Comparison of ENCODE assay signal across 8 cellular contexts in the genomic region with DNA sequence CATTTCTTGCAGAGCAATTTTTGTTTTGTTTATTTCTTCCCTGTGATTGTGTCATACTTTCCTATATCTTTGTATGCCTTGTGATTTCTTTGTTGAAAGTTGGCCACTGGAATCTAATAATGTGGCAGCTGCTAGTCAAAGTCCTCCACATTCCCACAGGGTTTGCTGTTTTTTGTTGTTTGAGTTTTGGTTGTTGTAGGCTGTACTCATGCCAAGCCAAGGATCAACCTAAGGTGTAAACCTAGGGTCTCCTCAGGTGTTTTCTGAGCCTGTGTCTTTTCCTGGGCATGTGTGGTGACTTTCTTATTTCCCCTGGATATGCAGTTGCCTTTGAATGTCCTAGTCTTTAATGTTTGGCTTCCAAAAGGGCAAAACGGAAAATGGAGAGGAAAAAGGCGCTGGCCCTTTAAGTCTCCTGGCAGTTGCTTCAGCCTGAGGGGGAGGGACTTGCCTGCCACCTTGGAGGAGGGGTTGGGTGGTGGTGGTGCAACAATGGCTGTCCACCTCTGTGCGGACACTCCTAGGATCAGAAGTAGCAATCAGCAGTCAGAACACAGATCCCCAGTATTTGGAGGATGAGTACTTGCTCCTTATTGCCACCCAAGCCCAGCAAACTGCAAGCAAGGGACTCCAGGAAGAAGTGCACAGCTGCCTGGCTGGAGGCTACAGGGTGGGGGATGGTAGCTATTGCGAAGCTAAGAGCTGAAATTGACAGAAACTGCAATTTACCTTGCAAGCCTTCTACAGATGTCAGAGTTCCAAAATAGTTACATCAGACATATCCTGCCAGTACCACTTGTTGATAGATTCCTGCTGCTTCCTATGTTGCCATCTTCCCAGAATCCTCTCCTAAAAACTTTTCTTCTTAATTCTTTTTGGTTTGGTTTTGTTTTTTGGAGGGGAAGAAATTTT. TPM values are rescaled to one million over a fixed set of nuclear protein-coding genes. Genes with fewer than 3 reads are reported as not detected.
A peak's percentile ranks its signal among the peaks of the same experiment; 100 is the strongest.
DNase-seq lines count a peak whose midpoint lies in the region; ATAC-seq, FAIRE-seq and TF ChIP-seq lines count a peak whose summit lies in the region.

No MANE protein-coding gene starts in this region.

- 4% methylated on average over 4 of the region's 4 CpGs for WGBS in A549 (ENCODE audit: missing lambda C conversion rate)

- peaks cover 14% of the 10 kb centered on the region; the same call in 2 of the 3 replicates for H3K4me1 ChIP-seq in A549
- H3K4me1 ChIP-seq in HCT116 (ENCODE audit: control insufficient read depth in 1 of 2, insufficient read depth in 2 of 2, low read length in 2 of 2), result peaks cover 46 to 61% of the 10 kb centered on the region in 2 experiments

- CTCF ChIA-PET in A549 (lab: Yijun Ruan, JAX), result interaction anchor here (1.0 kb wide), 1 partner anchor 169 kb away, joined by 3 read pairs; no protein-coding TSS in a partner anchor
- CTCF ChIA-PET in HCT116 (lab: Charles Lee), result interaction anchor here (1.0 to 1.6 kb wide), 3 partner anchors 78 to 210 kb away, joined by 3 to 4 read pairs (median 3); no protein-coding TSS in a partner anchor

- TF ChIP-seq EP300 in A549 (IDR thresholded peaks at IDR 0.05), result no peak

- BruUV-seq in HCT116 (replicated peaks; lab: Mats Ljungman, UMichigan), result no TSS peak

- H4K20me1 ChIP-seq in HCT116 (ENCODE audit: insufficient read depth), result no peaks in the 10 kb centered on the region

- no peaks in the 10 kb centered on the region for H3K79me2 ChIP-seq in HCT116 (ENCODE audit: insufficient read depth, low read length)

- H3K4me3 ChIP-seq in A549 (peak overlapping the region; percentile 39), HCT116 (replicated peaks in 1 of 2; ENCODE audit: low read depth in 1 of 2, low read length in 2 of 2) (peak overlapping the region; percentile 50 to 65), fibroblast of mammary gland (ENCODE audit: control insufficient read depth, low read depth, low read length) (peak overlapping the region; percentile 30), retinal pigment epithelial cell (ENCODE audit: low read length) (peak overlapping the region; percentile 55)

- ATAC-seq in A549 (peak; percentile 97 to 98), HCT116 (peak; percentile 88), GM21381 (IDR thresholded peaks at IDR 0.05; ENCODE audit: unreplicated experiment) (no peak), GM21515 (IDR thresholded peaks at IDR 0.05; ENCODE audit: unreplicated experiment) (no peak), GM19467 (IDR thresholded peaks at IDR 0.05; ENCODE audit: unreplicated experiment) (no peak)

- H3K9me3 ChIP-seq in A549 (peaks cover 7% of the 10 kb centered on the region; the same call in 1 of the 3 replicates), HCT116 (ENCODE audit: control insufficient read depth in 1 of 2, insufficient read depth in 1 of 2, low read depth in 1 of 2, low read length in 2 of 2) (no peaks in the 10 kb centered on the region)

- DNase-seq in A549 (ENCODE audit: low read depth in 1 of 2, low spot score in 1 of 2) (peak; percentile 66 to 80), HCT116 (ENCODE audit: low read depth, low spot score) (peak; percentile 67), OCI-M2 (lab: John Stamatoyannopoulos, UW; ENCODE audit: unreplicated experiment) (peak; percentile 26), fibroblast of mammary gland (ENCODE audit: low read depth) (peak; percentile 42), retinal pigment epithelial cell (ENCODE audit: low read depth) (no peak)

- TF ChIP-seq RAD21 in A549 (conservative IDR thresholded peaks at IDR 0.05 in 1 of 2, IDR thresholded peaks at IDR 0.05 in 1 of 2) (no peak), HCT116 (IDR thresholded peaks at IDR 0.05; ENCODE audit: low read depth) (no peak)

- no peaks in the 10 kb centered on the region for H3K9me2 ChIP-seq in HCT116 (ENCODE audit: insufficient read depth)

- H3K4me2 ChIP-seq in A549 (peak overlapping the region; percentile 69), HCT116 (ENCODE audit: low read length) (peak overlapping the region; percentile 83)

- TF ChIP-seq CTCF in A549 (IDR thresholded peaks at IDR 0.05) (no peak), HCT116 (IDR thresholded peaks at IDR 0.05 in 2 of 3, conservative IDR thresholded peaks at IDR 0.05 in 1 of 3; ENCODE audit: borderline replicate concordance in 1 of 3, insufficient read depth in 1 of 3, low read depth in 2 of 3, low read length in 2 of 3) (no peak), fibroblast of mammary gland (conservative IDR thresholded peaks at IDR 0.05; ENCODE audit: control insufficient read depth, insufficient read depth, low read depth, low read length) (no peak), retinal pigment epithelial cell (conservative IDR thresholded peaks at IDR 0.05; ENCODE audit: low read depth, low read length) (no peak)

- no peaks in the 10 kb centered on the region for H3K27me3 ChIP-seq in HCT116 (ENCODE audit: insufficient read depth, low read length)

- peak; percentile 86 for FAIRE-seq in A549 (lab: Jason Lieb, UNC)

- RAD21 ChIA-PET in HCT116 (lab: Charles Lee; ENCODE audit: low non-redundant PET in 1 of 2, low total read pairs in 2 of 2, uncharacterized antibody in 2 of 2, unreplicated experiment in 2 of 2), result no interaction called here

- TF ChIP-seq POLR2A in A549 (IDR thresholded peaks at IDR 0.05; ENCODE audit: low read length) (peak; percentile 43), HCT116 (IDR thresholded peaks at IDR 0.05; ENCODE audit: borderline replicate concordance, extremely low read depth, insufficient read depth, insufficient read length) (peak; percentile 62)

- peak overlapping the region; percentile 9 for H2AFZ ChIP-seq in HCT116 (ENCODE audit: low read depth, low read length, poor library complexity, severe bottlenecking)

- H3K36me3 ChIP-seq in HCT116 (ENCODE audit: control insufficient read depth in 1 of 2, insufficient read depth in 2 of 2, low read length in 2 of 2), result no peaks in the 10 kb centered on the region

- POLR2A ChIA-PET in A549 (lab: Yijun Ruan, JAX) (no interaction called here), HCT116 (lab: Charles Lee) (no interaction called here)

- H3K9ac ChIP-seq in HCT116 (ENCODE audit: low read length), result peak overlapping the region; percentile 57

- H3K27ac ChIP-seq in A549 (peak overlapping the region; percentile 77 to 89), HCT116 (ENCODE audit: low read depth, low read length) (peak overlapping the region; percentile 77)

- intact Hi-C loops in HCT116 (cut with micrococcal nuclease), result loop anchor here (5.0 to 10.0 kb wide), 2 partner anchors 82 to 220 kb away; partner anchors contain the start of genes CC2D2B and CCNJ

TF ChIP-seq in A549, 52 proteins besides CTCF, POLR2A, EP300 and RAD21 (continues in another document):
- no peak for TF ChIP-seq SMC3 (IDR thresholded peaks at IDR 0.05)
- TF ChIP-seq CEBPB (IDR thresholded peaks at IDR 0.05), result peak; percentile 71 to 88
- peak; percentile 44 to 65; a peak in 3 of 5 replicates for TF ChIP-seq JUN (IDR thresholded peaks at IDR 0.05)

TF ChIP-seq in HCT116, 20 proteins besides CTCF, POLR2A, EP300 and RAD21:
- TF ChIP-seq SIN3A (IDR thresholded peaks at IDR 0.05; ENCODE audit: low read depth), result peak; percentile 69
- TF ChIP-seq CEBPB (IDR thresholded peaks at IDR 0.05; ENCODE audit: low read depth), result peak; percentile 91
- peak; percentile 77 for TF ChIP-seq YY1 (IDR thresholded peaks at IDR 0.05; ENCODE audit: extremely low read depth, insufficient replicate concordance, low read depth, low read length)
- peak; percentile 88 for TF ChIP-seq POLR2AphosphoS5 (IDR thresholded peaks at IDR 0.05; ENCODE audit: low read depth, low read length)
- TF ChIP-seq EGR1 (IDR thresholded peaks at IDR 0.05; ENCODE audit: low read depth), result 0 out of 2 replicates have a peak, but pooled peaks have one; percentile 23
- TF ChIP-seq, protein P1, sequence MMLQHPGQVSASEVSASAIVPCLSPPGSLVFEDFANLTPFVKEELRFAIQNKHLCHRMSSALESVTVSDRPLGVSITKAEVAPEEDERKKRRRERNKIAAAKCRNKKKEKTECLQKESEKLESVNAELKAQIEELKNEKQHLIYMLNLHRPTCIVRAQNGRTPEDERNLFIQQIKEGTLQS (IDR thresholded peaks at IDR 0.05), result no peak
- TF ChIP-seq TCF7L2 (IDR thresholded peaks at IDR 0.05; ENCODE audit: borderline replicate concordance, extremely low read depth, insufficient read depth, insufficient read length), result no peak
- no peak for TF ChIP-seq ZNF274 (IDR thresholded peaks at IDR 0.05; ENCODE audit: low read depth, low read length)
- peak; percentile 70 for TF ChIP-seq SP1 (IDR thresholded peaks at IDR 0.05; ENCODE audit: low read depth)
- peak; percentile 84 for TF ChIP-seq CBX3 (IDR thresholded peaks at IDR 0.05; ENCODE audit: low read depth)
- peak; percentile 81 for TF ChIP-seq MAX (IDR thresholded peaks at IDR 0.05)

RNA-seq across cellular contexts. Expression of gene ZNF518A, which starts 5.6 kb away (rescaled TPM):
- polyA plus RNA-seq in A549 (2011; rRNA removed), result 21.7 and 28.9 TPM in 2 replicates
- 2.6 and 3.2 TPM in 2 replicates for polyA plus RNA-seq in A549 (2012; cell fraction: cytosol; rRNA removed)
- 3.0 and 4.4 TPM in 2 replicates for polyA plus RNA-seq in A549 (2012; cell fraction: nucleus; rRNA removed)
- polyA plus RNA-seq in A549 (2017; fragmentation: RNase III; extraction: RNeasy Plus Mini Kit Qiagen cat#74134 plus additional on column Dnase treatment), result 7.3 to 8.7 TPM (median 8.5 TPM) in 3 replicates
- 23.3 and 26.3 TPM in 2 replicates for polyA minus RNA-seq in A549 (2011; rRNA and poly(A)+ RNA removed)
- total RNA-seq in HCT116 (2021; ENCODE audit: unreplicated experiment), result 36.7 TPM
- 5.4 and 7.2 TPM in 2 replicates for polyA plus RNA-seq in HCT116 (2012)

Comparison
In these comparisons a context has a peak if more than half of its experiments do, and no peak if none do; other contexts are left out.
1. ATAC-seq: peak in A549 (2 of 2) and HCT116 (single experiment); none in GM21381 (single experiment), GM21515 (single experiment) and GM19467 (single experiment).
2. Of the 6 proteins assayed by ChIP-seq in both A549 and HCT116: peak only in A549: none; only in HCT116: none; in both: CEBPB, MAX and POLR2A; in neither: 3.
3. Peak in every context shown above with its lines, with median percentiles within 50 percentile points of each other: H3K4me3 ChIP-seq.